ENCODE assay signal across 11 cellular contexts in genomic region chr4:1329408-1330371, GRCh38. TPM values are rescaled to one million over a fixed set of nuclear protein-coding genes. Genes with fewer than 3 reads are reported as not detected.
DNase-seq lines count a peak whose midpoint lies in the region; ATAC-seq and TF ChIP-seq lines count a peak whose summit lies in the region.
"Had no signal": no experiment of that assay in that cellular context is flagged by ENCODE, and none has a peak within 500 bp of the region (broad histone marks: within the 10 kb centered on the region; RNA-seq: fewer than 3 reads in every experiment).

No MANE protein-coding gene starts in this region.

- peak; percentile 78 for DNase-seq in Calu3
- no peak for DNase-seq in Panc1 (ENCODE audit: low read depth, low spot score)
- DNase-seq in MCF 10A (ENCODE audit: unreplicated experiment), result peak; percentile 85
- peak in 1 of 3 donors; percentile 54 for DNase-seq in mucosa of descending colon
- DNase-seq in thyroid gland, result no peak
- no peak for DNase-seq in hippocampal formation (lab: John Stamatoyannopoulos, UW)
- DNase-seq in osteocyte (ENCODE audit: extremely low spot score, unreplicated experiment), result no peak
- DNase-seq: DMS79, NCI-H1417, SHP77 had no signal

- no peak for TF ChIP-seq POLR2A in thyroid gland (IDR thresholded peaks at IDR 0.05)

- H3K4me1 Mint-ChIP-seq in Calu3 (ENCODE audit: low read depth, unreplicated experiment), result peaks cover 24% of the 10 kb centered on the region
- H3K4me1 Mint-ChIP-seq in MCF 10A (ENCODE audit: insufficient read depth, unreplicated experiment), result peaks cover 22% of the 10 kb centered on the region
- H3K4me1 Mint-ChIP-seq in osteocyte (ENCODE audit: unreplicated experiment), result no peaks in the 10 kb centered on the region

- CTCF ChIA-PET in Calu3 (lab: Charles Lee) (interaction anchor here (0.6 to 1.1 kb wide), 4 partner anchors 17 to 1226 kb away, joined by 3 to 6 read pairs (median 4); partner anchors contain the start of gene UVSSA), Panc1 (lab: Charles Lee) (no interaction called here), MCF 10A (lab: Yijun Ruan, JAX) (interaction anchor here (0.6 to 1.4 kb wide), 3 partner anchors 16 to 171 kb away, joined by 3 to 7 read pairs (median 4); no protein-coding TSS in a partner anchor)

- intact Hi-C loops in Calu3 (cut with micrococcal nuclease; ENCODE audit: unreplicated experiment), result no loop called here
- intact Hi-C loops in Panc1 (cut with micrococcal nuclease; ENCODE audit: unreplicated experiment), result no loop called here
- intact Hi-C loops in MCF 10A (cut with micrococcal nuclease), result no loop called here
- intact Hi-C loops in mucosa of descending colon (cut with DNase I, micrococcal nuclease), result no loop called here
- intact Hi-C loops in thyroid gland (cut with DNase I), result no loop called here

- H3K27me3 Mint-ChIP-seq in Calu3 (ENCODE audit: unreplicated experiment) (no peaks in the 10 kb centered on the region), MCF 10A (ENCODE audit: insufficient read depth, unreplicated experiment) (no peaks in the 10 kb centered on the region), osteocyte (ENCODE audit: unreplicated experiment) (no peaks in the 10 kb centered on the region)

- H3K36me3 ChIP-seq in Panc1 (ENCODE audit: control insufficient read depth, insufficient read depth, low read length), result no peaks in the 10 kb centered on the region
- no peaks in the 10 kb centered on the region for H3K36me3 ChIP-seq in mucosa of descending colon (ENCODE audit: low read depth)
- peaks cover 17 to 29% of the 10 kb centered on the region in 2 donors for H3K36me3 ChIP-seq in thyroid gland

- H3K4me3 Mint-ChIP-seq in Calu3 (ENCODE audit: low read depth, unreplicated experiment), result peak overlapping the region; percentile 60
- H3K4me3 Mint-ChIP-seq in MCF 10A (ENCODE audit: unreplicated experiment), result peak overlapping the region; percentile 57
- H3K4me3 Mint-ChIP-seq in osteocyte (ENCODE audit: unreplicated experiment), result no peak overlapping the region

- H3K27me3 ChIP-seq in Panc1 (ENCODE audit: control insufficient read depth, insufficient read depth, low read length) (no peaks in the 10 kb centered on the region), thyroid gland (no peaks in the 10 kb centered on the region)

- H3K36me3 Mint-ChIP-seq in Calu3 (ENCODE audit: insufficient read depth, unreplicated experiment) (peaks cover 50% of the 10 kb centered on the region), MCF 10A (ENCODE audit: insufficient read depth, unreplicated experiment) (peaks cover 72% of the 10 kb centered on the region), osteocyte (ENCODE audit: unreplicated experiment) (peaks cover 12% of the 10 kb centered on the region)

- no peaks in the 10 kb centered on the region for H3K9me3 Mint-ChIP-seq in Calu3 (ENCODE audit: low read depth, unreplicated experiment)
- H3K9me3 Mint-ChIP-seq in MCF 10A (ENCODE audit: unreplicated experiment), result no peaks in the 10 kb centered on the region
- H3K9me3 Mint-ChIP-seq in osteocyte (ENCODE audit: unreplicated experiment), result no peaks in the 10 kb centered on the region

- ATAC-seq in Panc1 (peak; percentile 13; the same call in 1 of the 2 replicates), mucosa of descending colon (peak; percentile 18), GM19452 (IDR thresholded peaks at IDR 0.05; ENCODE audit: unreplicated experiment) (no peak)

- in situ Hi-C loops in Panc1 (cut with HindIII; ENCODE audit: low pct_unique_long_range_greater_than_20kb, low sequenced_read_pairs), result no loop called here

- H3K4me3 ChIP-seq in Panc1 (ENCODE audit: low read depth in 2 of 2, low read length in 2 of 2) (no peak overlapping the region), mucosa of descending colon (no peak overlapping the region), thyroid gland (replicated peaks in 1 of 3) (no peak overlapping the region)

- POLR2A ChIA-PET in Panc1 (lab: Charles Lee), result no interaction called here
- POLR2A ChIA-PET in MCF 10A (lab: Yijun Ruan, JAX), result interaction anchor here (0.5 to 2.8 kb wide), 16 partner anchors 10 to 1746 kb away, joined by 3 to 47 read pairs (median 4); partner anchors contain the start of genes CTBP1, MAEA and UVSSA

- TF ChIP-seq CTCF in Calu3 (IDR thresholded peaks at IDR 0.05; ENCODE audit: unreplicated experiment), result no peak
- TF ChIP-seq CTCF in Panc1 (IDR thresholded peaks at IDR 0.05), result no peak
- no peak for TF ChIP-seq CTCF in MCF 10A (IDR thresholded peaks at IDR 0.05; ENCODE audit: unreplicated experiment)
- no peak for TF ChIP-seq CTCF in mucosa of descending colon (IDR thresholded peaks at IDR 0.05)
- no peak for TF ChIP-seq CTCF in thyroid gland (IDR thresholded peaks at IDR 0.05)
- TF ChIP-seq CTCF in osteocyte (IDR thresholded peaks at IDR 0.05), result no peak

- WGBS in thyroid gland, 2 donors, result 82 to 92% methylated on average over 22 to 34 of the region's 34 CpGs

- no peaks in the 10 kb centered on the region for H3K4me1 ChIP-seq in Panc1 (ENCODE audit: control insufficient read depth, insufficient read depth, low read length)
- H3K4me1 ChIP-seq in mucosa of descending colon (ENCODE audit: low read depth), result peaks cover 5% of the 10 kb centered on the region
- no peaks in the 10 kb centered on the region for H3K4me1 ChIP-seq in thyroid gland

- no peaks in the 10 kb centered on the region for H3K9me3 ChIP-seq in Panc1 (ENCODE audit: control insufficient read depth, insufficient read depth, low read depth, low read length)
- H3K9me3 ChIP-seq in mucosa of descending colon, result no peaks in the 10 kb centered on the region
- no peaks in the 10 kb centered on the region for H3K9me3 ChIP-seq in thyroid gland

- H3K27ac Mint-ChIP-seq in Calu3 (ENCODE audit: unreplicated experiment) (peak overlapping the region; percentile 78), MCF 10A (ENCODE audit: low read depth, unreplicated experiment) (peak overlapping the region; percentile 95), osteocyte (ENCODE audit: unreplicated experiment) (no peak overlapping the region)

- no TSS peak for BruUV-seq in Calu3 (replicated peaks; lab: Mats Ljungman, UMichigan)
- no TSS peak for BruUV-seq in Panc1 (replicated peaks; lab: Mats Ljungman, UMichigan)
- BruUV-seq in MCF 10A (replicated peaks; lab: Mats Ljungman, UMichigan), result no TSS peak

- H3K27ac ChIP-seq in Panc1 (ENCODE audit: low read length) (no peak overlapping the region), thyroid gland (no peak overlapping the region)

RNA-seq across cellular contexts. Expression of gene UVSSA, which starts 17.3 kb away (rescaled TPM):
- 19.9 and 22.6 TPM in 2 replicates for total RNA-seq in Calu3 (2022)
- total RNA-seq in Panc1 (2021; ENCODE audit: unreplicated experiment), result 23.4 TPM
- 19.6 TPM for polyA plus RNA-seq in Panc1 (2012; ENCODE audit: insufficient read length)
- 41.1 and 43.6 TPM in 2 replicates for total RNA-seq in MCF 10A (2022)
- total RNA-seq in mucosa of descending colon, result 10 to 100 TPM; 31.7 to 39.9 (median 36.8) TPM
- 10 to 100 TPM; 16.7 to 38.7 (median 27.7) TPM for total RNA-seq in thyroid gland
- 25.3 and 26.7 TPM in 2 replicates for total RNA-seq in osteocyte

RNA-seq across cellular contexts. Expression of gene MAEA, which starts 40.0 kb away (rescaled TPM):
- total RNA-seq in Calu3 (2022) (59.0 and 59.6 TPM in 2 replicates), Panc1 (2021; ENCODE audit: unreplicated experiment) (62.3 TPM), MCF 10A (2022) (78.8 and 89.6 TPM in 2 replicates), mucosa of descending colon (100 to 1,000 TPM in 1 of 3 donors, 10 to 100 TPM in 2; 75.5 to 112 (median 98.4) TPM), thyroid gland (10 to 100 TPM; 85.3 to 99.5 (median 87.3) TPM), osteocyte (62.5 and 62.9 TPM in 2 replicates)
- 99.0 TPM for polyA plus RNA-seq in Panc1 (2012; ENCODE audit: insufficient read length)

Comparison
In these comparisons a context has a peak if more than half of its experiments do, and no peak if none do; other contexts are left out.
1. DNase-seq: peak in Calu3 (single experiment) and MCF 10A (single experiment); none in Panc1 (single experiment), thyroid gland (0 of 2), hippocampal formation (0 of 2) and osteocyte (single experiment).